In the genomic region with DNA sequence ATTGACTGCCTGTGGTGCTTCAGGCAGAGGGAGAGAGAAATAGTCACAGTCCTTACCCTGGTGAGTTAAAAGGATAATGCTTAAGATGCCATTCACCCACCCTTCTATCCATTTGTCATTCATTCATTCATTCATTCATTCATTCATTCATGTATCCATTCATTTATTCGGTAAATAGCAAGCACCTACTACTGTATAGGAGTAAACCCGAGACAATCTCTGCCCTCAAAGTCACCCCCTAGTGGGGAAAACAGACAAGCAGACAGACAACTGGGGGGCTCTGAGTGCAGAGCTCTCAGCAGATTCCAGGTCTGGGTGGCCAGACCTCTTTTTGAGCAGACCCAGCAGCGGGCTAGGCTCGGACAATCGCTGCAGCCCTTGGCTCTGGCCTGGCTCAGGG, we compare ENCODE assay signal across 25 cellular contexts. TPM values are rescaled to one million over a fixed set of nuclear protein-coding genes. Genes with fewer than 3 reads are reported as not detected.
"Had no signal": no experiment of that assay in that cellular context is flagged by ENCODE, and none has a peak within 500 bp of the region (broad histone marks: within the 10 kb centered on the region; RNA-seq: fewer than 3 reads in every experiment).

No MANE protein-coding gene starts in this region.

- H3K4me1 Mint-ChIP-seq: activated CD4-positive, alpha-beta T cell treated with anti-CD3 and anti-CD28 coated beads, Interleukin-2, amount 10 ng/mL, durations not matched to agents 24 days and 14 days; activated naive CD4-positive, alpha-beta T cell treated with anti-CD3 and anti-CD28 coated beads, Interleukin-2, amount 10 ng/mL, durations not matched to agents 7 days and 5 days; activated naive CD8-positive, alpha-beta T cell treated with anti-CD3 and anti-CD28 coated beads, Interleukin-2, amount 50 U/mL, for 24 hours; central memory CD8-positive, alpha-beta T cell had no signal

- H3K4me1 ChIP-seq: left lung, prostate gland had no signal

- H3K9me3 ChIP-seq: left lung, prostate gland, tibial artery had no signal

- ATAC-seq: activated naive CD8-positive, alpha-beta T cell treated with anti-CD3 and anti-CD28 coated beads, Interleukin-2, amount 50 U/mL, for 24 hours; left lung; right cardiac atrium; stimulated activated naive CD8-positive, alpha-beta T cell treated with anti-CD3 and anti-CD28 coated beads, Interleukin-15, Interleukin-2, amounts not matched to agents 100 U/mL and 50 U/mL, for 24 hours had no signal

- DNase-seq: activated CD4-positive, alpha-beta T cell treated with anti-CD3 and anti-CD28 coated beads, Interleukin-2, amount 10 ng/mL, durations not matched to agents 24 days and 14 days; activated CD4-positive, CD25-positive, alpha-beta regulatory T cell; activated CD8-positive, alpha-beta memory T cell treated with anti-CD3 and anti-CD28 coated beads for 24 hours; activated CD8-positive, alpha-beta memory T cell treated with anti-CD3 and anti-CD28 coated beads, Interleukin-2, amount 50 U/mL, for 48 hours; activated effector memory CD4-positive, alpha-beta T cell treated with Interleukin-2 at 50 U/mL for 16 hours; activated naive CD4-positive, alpha-beta T cell treated with anti-CD3 and anti-CD28 coated beads, Interleukin-2, amount 10 ng/mL, durations not matched to agents 7 days and 5 days; activated naive CD8-positive, alpha-beta T cell treated with anti-CD3 and anti-CD28 coated beads, Interleukin-2, amount 50 U/mL, for 24 hours; activated T-cell treated with anti-CD3 and anti-CD28 coated beads, Interleukin-2, amount 50 U/mL, for 48 hours; anterior cingulate cortex; hypothalamus; left lung; midbrain; right cardiac atrium; stimulated activated naive CD8-positive, alpha-beta T cell treated with anti-CD3 and anti-CD28 coated beads, Interleukin-15, Interleukin-2, amounts not matched to agents 100 U/mL and 50 U/mL, for 24 hours; substantia nigra; tibial artery had no signal

- H3K27me3 Mint-ChIP-seq: activated CD4-positive, alpha-beta T cell treated with anti-CD3 and anti-CD28 coated beads, Interleukin-2, amount 10 ng/mL, durations not matched to agents 24 days and 14 days had no signal

- H3K27ac ChIP-seq: coronary artery, left lung, prostate gland, tibial artery had no signal

- H3K36me3 ChIP-seq: left lung, prostate gland, tibial artery had no signal

- H3K9me3 Mint-ChIP-seq: activated CD4-positive, alpha-beta T cell treated with anti-CD3 and anti-CD28 coated beads, Interleukin-2, amount 10 ng/mL, durations not matched to agents 24 days and 14 days; activated naive CD4-positive, alpha-beta T cell treated with anti-CD3 and anti-CD28 coated beads, Interleukin-2, amount 10 ng/mL, durations not matched to agents 7 days and 5 days; activated naive CD8-positive, alpha-beta T cell treated with anti-CD3 and anti-CD28 coated beads, Interleukin-2, amount 50 U/mL, for 24 hours; central memory CD8-positive, alpha-beta T cell; neural crest cell had no signal

- H3K4me3 Mint-ChIP-seq: activated CD4-positive, alpha-beta T cell treated with anti-CD3 and anti-CD28 coated beads, Interleukin-2, amount 10 ng/mL, durations not matched to agents 24 days and 14 days; activated naive CD4-positive, alpha-beta T cell treated with anti-CD3 and anti-CD28 coated beads, Interleukin-2, amount 10 ng/mL, durations not matched to agents 7 days and 5 days; activated naive CD8-positive, alpha-beta T cell treated with anti-CD3 and anti-CD28 coated beads, Interleukin-2, amount 50 U/mL, for 24 hours; central memory CD8-positive, alpha-beta T cell; neural crest cell had no signal

- H3K36me3 Mint-ChIP-seq: activated naive CD4-positive, alpha-beta T cell treated with anti-CD3 and anti-CD28 coated beads, Interleukin-2, amount 10 ng/mL, durations not matched to agents 7 days and 5 days had no signal

- H3K4me3 ChIP-seq: coronary artery, left lung, prostate gland, tibial artery had no signal

- H3K27ac Mint-ChIP-seq: activated CD4-positive, alpha-beta T cell treated with anti-CD3 and anti-CD28 coated beads, Interleukin-2, amount 10 ng/mL, durations not matched to agents 24 days and 14 days; activated naive CD4-positive, alpha-beta T cell treated with anti-CD3 and anti-CD28 coated beads, Interleukin-2, amount 10 ng/mL, durations not matched to agents 7 days and 5 days; activated naive CD8-positive, alpha-beta T cell treated with anti-CD3 and anti-CD28 coated beads, Interleukin-2, amount 50 U/mL, for 24 hours had no signal

RNA-seq across cellular contexts. Expression of gene ACTL8, which starts 14.1 kb away (rescaled TPM):
- total RNA-seq: activated CD4-positive, alpha-beta T cell treated with anti-CD3 and anti-CD28 coated beads, Interleukin-2, amount 10 ng/mL, durations not matched to agents 24 days and 14 days; left lung; lung microvascular endothelial cell; neural crest cell; osteoblast; right cardiac atrium; skeletal muscle tissue; T-helper 2 cell treated with Interferon-gamma antibody and Interleukin-4, amounts not matched to agents 100 ng/mL and 5 ng/mL, for 36 hours; urinary bladder had no signal
- polyA plus RNA-seq: right cardiac atrium, urinary bladder had no signal
